19 cellular contexts compared by ENCODE assay signal in the genomic region with DNA sequence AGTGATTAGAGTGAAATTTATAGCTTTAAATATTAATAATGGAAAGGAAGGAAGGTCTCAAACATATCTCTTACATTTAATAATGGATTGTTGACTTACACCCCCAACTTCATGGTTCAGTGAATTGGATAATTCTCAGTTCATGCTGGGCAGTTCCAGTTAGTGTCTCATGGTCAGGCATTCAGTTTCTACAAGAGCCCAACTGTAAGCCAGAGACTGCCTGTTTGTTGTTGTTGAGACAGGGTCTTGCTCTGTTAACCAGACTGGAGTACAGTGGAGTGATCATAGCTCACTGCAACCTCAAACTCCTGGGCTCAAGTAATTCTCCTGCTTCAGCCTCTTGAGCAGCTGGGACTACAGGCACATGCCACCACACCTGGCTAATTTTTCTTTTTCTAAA. TPM values are rescaled to one million over a fixed set of nuclear protein-coding genes. Genes with fewer than 3 reads are reported as not detected.
A peak's percentile ranks its signal among the peaks of the same experiment; 100 is the strongest.
DNase-seq lines count a peak whose midpoint lies in the region; ATAC-seq and FAIRE-seq lines count a peak whose summit lies in the region.
"Had no signal": no experiment of that assay in that cellular context is flagged by ENCODE, and none has a peak within 500 bp of the region (broad histone marks: within the 10 kb centered on the region; RNA-seq: fewer than 3 reads in every experiment).

No MANE protein-coding gene starts in this region.

- no peak for ATAC-seq in GM21786 (IDR thresholded peaks at IDR 0.05; ENCODE audit: unreplicated experiment)
- ATAC-seq: HCT116, HepG2 had no signal

- peak; percentile 56 for DNase-seq in NCI-H146 treated with DMSO at 0.1 percent for 48 hours (lab: John Stamatoyannopoulos, UW; ENCODE audit: unreplicated experiment)
- peak; percentile 23 for DNase-seq in RCC 7860 (ENCODE audit: low spot score)
- DNase-seq in kidney glomerular epithelial cell (lab: John Stamatoyannopoulos, UW): peak; percentile 31
- DNase-seq in renal cortical epithelial cell (ENCODE audit: low read depth): peak; percentile 60
- DNase-seq in NCI-H524 (lab: John Stamatoyannopoulos, UW): no peak
- DNase-seq in NAMALWA (ENCODE audit: low spot score): no peak
- DNase-seq: C1 segment of cervical spinal cord; CD4-positive, alpha-beta T cell; DMS153; DMS79 treated with DMSO at 0.1 percent for 48 hours; EL had no signal

- FAIRE-seq in RCC 7860 (lab: Jason Lieb, UNC): no peak
- FAIRE-seq: A204.1, G401.6, GM12892, GM19239, HepG2, HTR-8/SVneo had no signal

RNA-seq across cellular contexts. Expression of a gene that starts 5.1 kb away (rescaled TPM):
- total RNA-seq in renal cortical epithelial cell: 12.2 and 17.9 TPM in 2 replicates

Comparison
In these comparisons a context has a peak if more than half of its experiments do, and no peak if none do; other contexts are left out.
1. DNase-seq: peak in NCI-H146 treated with DMSO at 0.1 percent for 48 hours (single experiment), RCC 7860 (single experiment), kidney glomerular epithelial cell (single experiment) and renal cortical epithelial cell (single experiment); none in NCI-H524 (0 of 2) and NAMALWA (single experiment).